In the genomic region with DNA sequence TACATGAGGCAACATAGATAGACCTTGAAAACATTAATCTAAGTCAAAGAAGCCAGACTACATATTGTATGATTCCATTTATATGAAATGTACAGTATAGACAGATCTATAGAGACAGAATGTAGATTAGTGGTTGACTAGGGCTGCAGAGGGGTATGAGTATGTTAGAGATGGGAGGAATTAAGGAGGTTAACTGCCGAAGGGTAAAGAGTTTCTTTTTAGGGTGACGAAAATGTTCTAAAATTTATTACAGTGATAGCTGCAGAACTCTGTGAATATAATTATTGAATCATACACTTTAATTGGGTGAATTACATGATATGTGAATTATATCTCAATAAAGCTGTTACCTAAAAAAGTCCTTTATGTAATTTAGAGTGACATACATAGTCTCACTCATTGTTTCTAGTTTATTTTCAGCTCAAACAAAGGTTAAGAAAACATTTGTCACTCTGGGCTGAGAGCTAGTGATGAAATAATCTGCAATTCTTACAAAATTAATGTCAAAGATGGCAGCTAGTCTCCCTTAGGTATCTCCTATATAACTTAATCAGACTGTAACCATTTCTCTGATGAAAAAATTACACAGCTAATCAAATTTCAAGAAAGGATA, we compare ENCODE assay signal across 18 cellular contexts.
DNase-seq lines count a peak whose midpoint lies in the region; ATAC-seq and TF ChIP-seq lines count a peak whose summit lies in the region.
"Had no signal": no experiment of that assay in that cellular context is flagged by ENCODE, and none has a peak within 500 bp of the region (broad histone marks: within the 10 kb centered on the region; RNA-seq: fewer than 3 reads in every experiment).

No MANE protein-coding gene starts in this region.

- no peak overlapping the region for H3K4me3 ChIP-seq in A673 (ENCODE audit: low read depth, low read length, poor library complexity, severe bottlenecking)
- H3K4me3 ChIP-seq in HCT116 (replicated peaks in 1 of 2; ENCODE audit: low read depth in 1 of 2, low read length in 2 of 2) = no peak overlapping the region
- no peak overlapping the region for H3K4me3 ChIP-seq in lower lobe of right lung
- no peak overlapping the region for H3K4me3 ChIP-seq in esophagus squamous epithelium
- H3K4me3 ChIP-seq: GM12878, left lung, sigmoid colon had no signal

- H4K20me1 ChIP-seq in HCT116 (ENCODE audit: insufficient read depth) = no peaks in the 10 kb centered on the region

- no peaks in the 10 kb centered on the region for H3K36me3 Mint-ChIP-seq in WTC11

- no peaks in the 10 kb centered on the region for H3K9me2 ChIP-seq in HCT116 (ENCODE audit: insufficient read depth)

- H3K36me3 ChIP-seq in A673 (ENCODE audit: insufficient read depth, low read length, poor library complexity, severe bottlenecking) (no peaks in the 10 kb centered on the region), HCT116 (ENCODE audit: control insufficient read depth in 1 of 2, insufficient read depth in 2 of 2, low read length in 2 of 2) (no peaks in the 10 kb centered on the region), lower lobe of right lung (peaks cover 51% of the 10 kb centered on the region), esophagus squamous epithelium (peaks cover 0 to 59% (median 8%) of the 10 kb centered on the region in 3 donors)

- peaks cover 9% of the 10 kb centered on the region for H3K4me1 Mint-ChIP-seq in WTC11

- RAD21 ChIA-PET in HCT116 (lab: Charles Lee; ENCODE audit: low non-redundant PET in 1 of 2, low total read pairs in 2 of 2, uncharacterized antibody in 2 of 2, unreplicated experiment in 2 of 2) = no interaction called here

- peak; percentile 7 for DNase-seq in A673 (ENCODE audit: low spot score)
- peak; percentile 1 for DNase-seq in HCT116 (ENCODE audit: low read depth, low spot score)
- no peak for DNase-seq in WTC11 (ENCODE audit: low spot score)
- DNase-seq in fibroblast of peridontal ligament (ENCODE audit: extremely low read depth) = peak; percentile 58
- no peak for DNase-seq in kidney glomerular epithelial cell (lab: John Stamatoyannopoulos, UW)
- no peak for DNase-seq in lower lobe of right lung
- no peak for DNase-seq in C1 segment of cervical spinal cord (lab: John Stamatoyannopoulos, UW)
- DNase-seq in esophagus squamous epithelium (lab: John Stamatoyannopoulos, UW) = no peak
- DNase-seq: activated CD4-positive, alpha-beta T cell treated with anti-CD3 and anti-CD28 coated beads for 1 hour; activated CD8-positive, alpha-beta memory T cell treated with anti-CD3 and anti-CD28 coated beads, Interleukin-2, amount 50 U/mL, for 4 hours; activated naive CD4-positive, alpha-beta T cell; foreskin melanocyte; left lung; NK-92 treated with Interleukin-12 subunit alpha and Interleukin-12 subunit beta, amount 100 ng/mL, for 24 hours; SIG-M5; sigmoid colon had no signal

- no peaks in the 10 kb centered on the region for H3K27me3 Mint-ChIP-seq in WTC11 (ENCODE audit: low read depth)

- H3K27ac ChIP-seq in A673 (ENCODE audit: low read depth, low read length, poor library complexity, severe bottlenecking) (peak overlapping the region; percentile 36), HCT116 (ENCODE audit: low read depth, low read length) (no peak overlapping the region), lower lobe of right lung (no peak overlapping the region), esophagus squamous epithelium (no peak overlapping the region)
- H3K27ac ChIP-seq: left lung, sigmoid colon had no signal

- H3K79me2 ChIP-seq in HCT116 (ENCODE audit: insufficient read depth, low read length) = no peaks in the 10 kb centered on the region

- BruUV-seq in A673 (replicated peaks; lab: Mats Ljungman, UMichigan) = no TSS peak
- BruUV-seq in HCT116 (replicated peaks; lab: Mats Ljungman, UMichigan) = no TSS peak

- TF ChIP-seq RAD21 in HCT116 (IDR thresholded peaks at IDR 0.05; ENCODE audit: low read depth) = no peak

- H3K27me3 ChIP-seq in A673 (replicated peaks; ENCODE audit: insufficient read depth, low read depth, low read length, poor library complexity) (no peaks in the 10 kb centered on the region), HCT116 (ENCODE audit: insufficient read depth, low read length) (no peaks in the 10 kb centered on the region), lower lobe of right lung (ENCODE audit: low read depth) (no peaks in the 10 kb centered on the region), esophagus squamous epithelium (no peaks in the 10 kb centered on the region)
- H3K27me3 ChIP-seq: left lung, sigmoid colon had no signal

- TF ChIP-seq POLR2A in HCT116 (IDR thresholded peaks at IDR 0.05; ENCODE audit: borderline replicate concordance, extremely low read depth, insufficient read depth, insufficient read length) = no peak
- no peak for TF ChIP-seq POLR2A in esophagus squamous epithelium (IDR thresholded peaks at IDR 0.05)

- TF ChIP-seq CTCF in A673 (conservative IDR thresholded peaks at IDR 0.05; ENCODE audit: low read depth, low read length) (no peak), HCT116 (IDR thresholded peaks at IDR 0.05 in 2 of 3, conservative IDR thresholded peaks at IDR 0.05 in 1 of 3; ENCODE audit: borderline replicate concordance in 1 of 3, insufficient read depth in 1 of 3, low read depth in 2 of 3, low read length in 2 of 3) (no peak), WTC11 (IDR thresholded peaks at IDR 0.05) (no peak), lower lobe of right lung (IDR thresholded peaks at IDR 0.05) (no peak), esophagus squamous epithelium (IDR thresholded peaks at IDR 0.05) (no peak)

- CTCF ChIA-PET in A673 (lab: Charles Lee) (no interaction called here), HCT116 (lab: Charles Lee) (no interaction called here), WTC11 (lab: Charles Lee) (interaction anchor here (1.0 kb wide), 1 partner anchor 132 kb away, joined by 3 read pairs; no protein-coding TSS in a partner anchor)

- intact Hi-C loops in A673 (cut with micrococcal nuclease; ENCODE audit: unreplicated experiment) (no loop called here), HCT116 (cut with micrococcal nuclease) (no loop called here), lower lobe of right lung (cut with DNase I) (no loop called here), esophagus squamous epithelium (cut with DNase I) (no loop called here)

- H2AFZ ChIP-seq in HCT116 (ENCODE audit: low read depth, low read length, poor library complexity, severe bottlenecking) = no peak overlapping the region

- no peak overlapping the region for H3K4me3 Mint-ChIP-seq in WTC11
- H3K4me3 Mint-ChIP-seq: T-helper 2 cell treated with Interferon-gamma antibody and Interleukin-4, amounts not matched to agents 5 μg/mL and 100 μg/mL, for 36 hours had no signal

- 95 to 97% methylated on average over 2 of the region's 2 CpGs for WGBS in esophagus squamous epithelium, 2 donors

- no peaks in the 10 kb centered on the region for H3K9me3 Mint-ChIP-seq in WTC11
- H3K9me3 Mint-ChIP-seq: T-helper 2 cell treated with Interferon-gamma antibody and Interleukin-4, amounts not matched to agents 5 μg/mL and 100 μg/mL, for 36 hours had no signal

- H3K27ac Mint-ChIP-seq in WTC11 = no peak overlapping the region
- H3K27ac Mint-ChIP-seq: T-helper 2 cell treated with Interferon-gamma antibody and Interleukin-4, amounts not matched to agents 5 μg/mL and 100 μg/mL, for 36 hours had no signal

- H3K4me2 ChIP-seq in HCT116 (ENCODE audit: low read length) = no peak overlapping the region

- POLR2A ChIA-PET in A673 (lab: Charles Lee; ENCODE audit: low non-redundant PET) (no interaction called here), HCT116 (lab: Charles Lee) (no interaction called here), WTC11 (lab: Charles Lee) (no interaction called here)

- H3K4me1 ChIP-seq in A673 (ENCODE audit: insufficient read depth, low read length, poor library complexity, severe bottlenecking) (no peaks in the 10 kb centered on the region), HCT116 (ENCODE audit: control insufficient read depth in 1 of 2, insufficient read depth in 2 of 2, low read length in 2 of 2) (no peaks in the 10 kb centered on the region), lower lobe of right lung (no peaks in the 10 kb centered on the region), esophagus squamous epithelium (peaks cover 0 to 7% (median 0%) of the 10 kb centered on the region in 3 donors)
- H3K4me1 ChIP-seq: left lung, sigmoid colon had no signal

- ATAC-seq in HCT116 = no peak
- ATAC-seq in WTC11 = no peak
- ATAC-seq in lower lobe of right lung = no peak
- ATAC-seq: GM12878, left lung had no signal

- no peaks in the 10 kb centered on the region for H3K9me3 ChIP-seq in A673 (ENCODE audit: low read depth, low read length, poor library complexity, severe bottlenecking)
- no peaks in the 10 kb centered on the region for H3K9me3 ChIP-seq in HCT116 (ENCODE audit: control insufficient read depth in 1 of 2, insufficient read depth in 1 of 2, low read depth in 1 of 2, low read length in 2 of 2)
- no peaks in the 10 kb centered on the region for H3K9me3 ChIP-seq in lower lobe of right lung
- H3K9me3 ChIP-seq in esophagus squamous epithelium = no peaks in the 10 kb centered on the region
- H3K9me3 ChIP-seq: left lung, sigmoid colon had no signal

- no peak overlapping the region for H3K9ac ChIP-seq in HCT116 (ENCODE audit: low read length)

TF ChIP-seq in HCT116, 20 proteins besides CTCF, POLR2A, EP300 and RAD21:
- TF ChIP-seq ELF1 (IDR thresholded peaks at IDR 0.05; ENCODE audit: borderline replicate concordance, low read depth) = no peak
- peak; percentile 62 for TF ChIP-seq CEBPB (IDR thresholded peaks at IDR 0.05; ENCODE audit: low read depth)

TF ChIP-seq in WTC11, 78 proteins besides CTCF, POLR2A, EP300 and RAD21:
- peak; percentile 68; the same call in 1 of the 2 replicates for TF ChIP-seq GABPB1 (CRISPR knock-in tag; IDR thresholded peaks at IDR 0.05)
- no peak for TF ChIP-seq ZNF219 (CRISPR knock-in tag; IDR thresholded peaks at IDR 0.05; ENCODE audit: borderline replicate concordance)

Comparison
In these comparisons a context has a peak if more than half of its experiments do, and no peak if none do; other contexts are left out.
1. DNase-seq: peak in A673 (single experiment), HCT116 (single experiment) and fibroblast of peridontal ligament (single experiment); none in WTC11 (single experiment), kidney glomerular epithelial cell (single experiment), lower lobe of right lung (single experiment), C1 segment of cervical spinal cord (0 of 14) and esophagus squamous epithelium (single experiment).